In genomic region chr1:144858607-144859006, GRCh38 we compare ENCODE assay signal across 8 cellular contexts.
DNase-seq lines count a peak whose midpoint lies in the region; ATAC-seq, FAIRE-seq and TF ChIP-seq lines count a peak whose summit lies in the region.
"Not testable (repeated sequence)": the region's sequence is repeated elsewhere in the genome, so short reads cannot be mapped to it uniquely, and the experiment has no call there.

No MANE protein-coding gene starts in this region.

- not testable (repeated sequence) for H3K4me1 Mint-ChIP-seq in activated CD4-positive, alpha-beta T cell treated with anti-CD3 and anti-CD28 coated beads, Interleukin-2, amount 10 ng/mL, durations not matched to agents 24 days and 14 days

- not testable (repeated sequence) for H3K9me3 Mint-ChIP-seq in activated CD4-positive, alpha-beta T cell treated with anti-CD3 and anti-CD28 coated beads, Interleukin-2, amount 10 ng/mL, durations not matched to agents 24 days and 14 days

- not testable (repeated sequence) for H3K4me3 ChIP-seq in BE2C (ENCODE audit: low read depth, low read length); adrenal gland; kidney (ENCODE audit: low read length in 2 of 2); lower lobe of right lung; pancreas; spleen; aorta (ENCODE audit: low read length in 2 of 2)

- H3K36me3 Mint-ChIP-seq in activated CD4-positive, alpha-beta T cell treated with anti-CD3 and anti-CD28 coated beads, Interleukin-2, amount 10 ng/mL, durations not matched to agents 24 days and 14 days (ENCODE audit: low read depth), result not testable (repeated sequence)

- not testable (repeated sequence) for TF ChIP-seq CTCF in BE2C (IDR thresholded peaks at IDR 0.05; ENCODE audit: low read depth, low read length); adrenal gland (IDR thresholded peaks at IDR 0.05); kidney (IDR thresholded peaks at IDR 0.05; ENCODE audit: borderline replicate concordance, extremely low read depth, insufficient read depth); lower lobe of right lung (IDR thresholded peaks at IDR 0.05); pancreas (IDR thresholded peaks at IDR 0.05); spleen (IDR thresholded peaks at IDR 0.05 in 8 of 11, conservative IDR thresholded peaks at IDR 0.05 in 3 of 11)

- H3K27me3 Mint-ChIP-seq in activated CD4-positive, alpha-beta T cell treated with anti-CD3 and anti-CD28 coated beads, Interleukin-2, amount 10 ng/mL, durations not matched to agents 24 days and 14 days, result not testable (repeated sequence)

- not testable (repeated sequence) for ATAC-seq in lower lobe of right lung; pancreas; aorta (ENCODE audit: low FRiP score)

- not testable (repeated sequence) for H3K4me1 ChIP-seq in BE2C; adrenal gland (replicated peaks in 1 of 2); kidney (ENCODE audit: control insufficient read depth in 1 of 2, insufficient read depth in 1 of 2, low read depth in 1 of 2, low read length in 2 of 2); lower lobe of right lung; pancreas; spleen; aorta (ENCODE audit: control insufficient read depth in 1 of 2, insufficient read depth in 2 of 2, low read length in 2 of 2)

- intact Hi-C loops in activated CD4-positive, alpha-beta T cell treated with anti-CD3 and anti-CD28 coated beads, Interleukin-2, amount 10 ng/mL, durations not matched to agents 24 days and 14 days (cut with micrococcal nuclease); adrenal gland (cut with DNase I); kidney (cut with DNase I); lower lobe of right lung (cut with DNase I); pancreas (cut with DNase I); spleen (cut with DNase I; ENCODE audit: low total_unique reads); aorta (cut with DNase I): not testable (repeated sequence)

- peak; percentile 3 for DNase-seq in BE2C
- DNase-seq in activated CD4-positive, alpha-beta T cell treated with anti-CD3 and anti-CD28 coated beads, Interleukin-2, amount 10 ng/mL, durations not matched to agents 24 days and 14 days, result peak; percentile 18
- DNase-seq in adrenal gland, result peak in 4 of 7 donors; percentile 1 to 15 (median 10)
- peak; percentile 20 for DNase-seq in kidney
- peak; percentile 14 for DNase-seq in lower lobe of right lung
- DNase-seq in pancreas, result peak in 5 of 6 donors; percentile 1 to 34 (median 15)
- DNase-seq in spleen, result peak; percentile 38
- DNase-seq in aorta, result peak; percentile 13 to 21

- H3K9ac ChIP-seq in kidney (ENCODE audit: low read length in 2 of 2), result not testable (repeated sequence)

- H3K36me3 ChIP-seq in BE2C; adrenal gland (replicated peaks in 1 of 2); kidney (ENCODE audit: control insufficient read depth in 1 of 2, insufficient read depth in 2 of 2, low read length in 2 of 2); lower lobe of right lung; pancreas; spleen; aorta (ENCODE audit: control insufficient read depth in 1 of 2, insufficient read depth in 2 of 2, low read length in 1 of 2): not testable (repeated sequence)

- not testable (repeated sequence) for H3K27ac Mint-ChIP-seq in activated CD4-positive, alpha-beta T cell treated with anti-CD3 and anti-CD28 coated beads, Interleukin-2, amount 10 ng/mL, durations not matched to agents 24 days and 14 days

- not testable (repeated sequence) for H3K9me3 ChIP-seq in BE2C; adrenal gland (replicated peaks in 1 of 3); kidney (ENCODE audit: control insufficient read depth in 1 of 2, low read length in 2 of 2); lower lobe of right lung; pancreas; spleen; aorta (ENCODE audit: control insufficient read depth, low read length)

- H3K27ac ChIP-seq in adrenal gland; kidney (ENCODE audit: low read depth in 2 of 2, low read length in 2 of 2); lower lobe of right lung; pancreas; spleen; aorta (ENCODE audit: low read depth in 1 of 2, low read length in 2 of 2): not testable (repeated sequence)

- TF ChIP-seq POLR2A in adrenal gland (IDR thresholded peaks at IDR 0.05); spleen (IDR thresholded peaks at IDR 0.05): not testable (repeated sequence)

- H3K27me3 ChIP-seq in BE2C; adrenal gland; lower lobe of right lung (ENCODE audit: low read depth); pancreas; spleen (replicated peaks in 1 of 7); aorta (ENCODE audit: control insufficient read depth in 1 of 2, insufficient read depth in 2 of 2, low read length in 1 of 2): not testable (repeated sequence)

- WGBS in adrenal gland, 4 donors, result 66 to 87% (median 71%) methylated on average over 3 of the region's 3 CpGs
- WGBS in pancreas, 2 donors, result 23 to 29% methylated on average over 2 to 3 of the region's 3 CpGs
- WGBS in spleen, 5 donors, result 82 to 100% (median 84%) methylated on average over 2 to 3 of the region's 3 CpGs; no CpG with 5 or more reads in 2 of the 5 donors
- WGBS in aorta, 2 donors, result 40 to 49% methylated on average over 3 of the region's 3 CpGs

- not testable (repeated sequence) for FAIRE-seq in kidney (lab: Jason Lieb, UNC); pancreas (lab: Jason Lieb, UNC)

- not testable (repeated sequence) for H3K4me3 Mint-ChIP-seq in activated CD4-positive, alpha-beta T cell treated with anti-CD3 and anti-CD28 coated beads, Interleukin-2, amount 10 ng/mL, durations not matched to agents 24 days and 14 days
